Comparison of ENCODE assay signal across 1 cellular context in the genomic region with DNA sequence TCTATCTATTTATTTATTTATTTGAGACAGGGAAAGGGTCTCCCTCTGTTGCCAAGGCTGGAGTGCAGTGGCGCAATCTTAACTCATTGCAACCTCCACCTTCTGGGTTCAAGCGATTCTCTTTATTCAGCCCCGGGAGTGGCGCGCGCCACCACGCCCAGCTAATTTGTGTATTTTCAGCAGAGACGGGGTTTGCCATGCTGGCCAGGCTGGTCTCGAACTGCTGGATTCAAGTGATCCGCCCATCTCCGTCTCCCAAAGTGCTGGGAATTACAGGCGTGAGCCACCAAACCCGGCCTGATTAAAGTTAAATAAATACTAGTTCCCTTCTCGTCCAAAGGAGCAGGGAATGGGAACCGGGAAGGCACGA.
TF ChIP-seq lines count a peak whose summit lies in the region.

No MANE protein-coding gene starts in this region.

TF ChIP-seq in endothelial cell of umbilical vein, 7 proteins besides CTCF, POLR2A, EP300 and RAD21:
- TF ChIP-seq EZH2 (IDR thresholded peaks at IDR 0.05; ENCODE audit: borderline replicate concordance, low read depth, low read length, severe bottlenecking) (no peak), MYC (IDR thresholded peaks at IDR 0.05; ENCODE audit: low read depth, low read length) (no peak), POLR2AphosphoS5 (IDR thresholded peaks at IDR 0.05; ENCODE audit: insufficient read depth, low read depth, low read length) (no peak), JUN (IDR thresholded peaks at IDR 0.05; ENCODE audit: borderline replicate concordance, insufficient read depth, insufficient read length, low read depth) (no peak), FOS (IDR thresholded peaks at IDR 0.05; ENCODE audit: borderline replicate concordance, insufficient read depth, low read length) (no peak), GATA2 (IDR thresholded peaks at IDR 0.05; ENCODE audit: insufficient read depth, insufficient read length, low read depth, low read length) (no peak)
- TF ChIP-seq, protein P1, sequence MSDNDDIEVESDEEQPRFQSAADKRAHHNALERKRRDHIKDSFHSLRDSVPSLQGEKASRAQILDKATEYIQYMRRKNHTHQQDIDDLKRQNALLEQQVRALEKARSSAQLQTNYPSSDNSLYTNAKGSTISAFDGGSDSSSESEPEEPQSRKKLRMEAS (IDR thresholded peaks at IDR 0.05; ENCODE audit: insufficient read depth, insufficient read length) = no peak
